23 cellular contexts compared by ENCODE assay signal in the genomic region with DNA sequence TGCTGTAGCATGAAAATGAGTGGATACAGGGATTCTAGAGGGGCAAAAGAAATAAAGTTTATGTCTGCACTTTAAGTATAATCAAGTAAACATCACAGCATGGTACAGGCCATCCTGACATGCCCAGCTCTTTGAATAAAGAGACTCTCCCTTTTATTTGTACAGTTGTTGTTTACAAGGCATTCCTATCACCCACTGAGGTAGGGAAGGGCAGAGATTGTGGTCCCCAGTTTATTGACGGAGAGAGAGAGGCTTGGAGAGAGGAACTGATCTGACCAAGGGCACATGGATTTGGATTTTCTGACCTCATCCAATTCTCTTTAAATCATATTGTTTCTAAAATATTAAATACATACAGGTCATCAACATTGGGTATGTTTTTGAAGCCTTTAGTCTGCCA. TPM values are rescaled to one million over a fixed set of nuclear protein-coding genes. Genes with fewer than 3 reads are reported as not detected.
DNase-seq lines count a peak whose midpoint lies in the region; ATAC-seq and TF ChIP-seq lines count a peak whose summit lies in the region.
"Had no signal": no experiment of that assay in that cellular context is flagged by ENCODE, and none has a peak within 500 bp of the region (broad histone marks: within the 10 kb centered on the region; RNA-seq: fewer than 3 reads in every experiment).

No MANE protein-coding gene starts in this region.

- no peak overlapping the region for H3K4me3 Mint-ChIP-seq in activated CD8-positive, alpha-beta T cell treated with anti-CD3 and anti-CD28 coated beads for 36 hours
- H3K4me3 Mint-ChIP-seq in stimulated activated naive B cell treated with anti-CD40 and anti-IgM and Interleukin-4, amounts not matched to agents 10 μg/mL and 1 μg/mL and 100 μg/mL, for 72 hours: no peak overlapping the region
- H3K4me3 Mint-ChIP-seq: CD4-positive, alpha-beta memory T cell; GM23338 had no signal

- no peak overlapping the region for H3K4me3 ChIP-seq in psoas muscle
- H3K4me3 ChIP-seq in subcutaneous abdominal adipose tissue (ENCODE audit: low read depth in 1 of 5, low read length in 5 of 5): no peak overlapping the region
- H3K4me3 ChIP-seq: BLaER1 treated with 17β-estradiol and CSF1 and Interleukin-3, amounts not matched to agents 10 nM and 100 nM; GM23338 had no signal

- no peaks in the 10 kb centered on the region for H3K36me3 Mint-ChIP-seq in activated CD8-positive, alpha-beta T cell treated with anti-CD3 and anti-CD28 coated beads for 36 hours (ENCODE audit: low read depth)
- no peaks in the 10 kb centered on the region for H3K36me3 Mint-ChIP-seq in stimulated activated naive B cell treated with anti-CD40 and anti-IgM and Interleukin-4, amounts not matched to agents 10 μg/mL and 1 μg/mL and 100 μg/mL, for 72 hours
- H3K36me3 Mint-ChIP-seq: CD4-positive, alpha-beta memory T cell had no signal

- 68 to 89% (median 87%) methylated on average over 1 of the region's 1 CpG for WGBS in psoas muscle, 3 donors

- H3K36me3 ChIP-seq in psoas muscle (ENCODE audit: insufficient read depth in 1 of 2, low read depth in 1 of 2) (peaks cover 0 to 5% of the 10 kb centered on the region in 2 donors), subcutaneous abdominal adipose tissue (ENCODE audit: control insufficient read depth in 5 of 5, insufficient read depth in 5 of 5, low read length in 5 of 5) (no peaks in the 10 kb centered on the region)
- H3K36me3 ChIP-seq: BLaER1 treated with 17β-estradiol and CSF1 and Interleukin-3, amounts not matched to agents 10 nM and 100 nM had no signal

- H3K9me3 ChIP-seq in psoas muscle (no peaks in the 10 kb centered on the region), subcutaneous abdominal adipose tissue (ENCODE audit: control insufficient read depth in 5 of 5, low read length in 5 of 5) (no peaks in the 10 kb centered on the region)
- H3K9me3 ChIP-seq: BLaER1 treated with 17β-estradiol and CSF1 and Interleukin-3, amounts not matched to agents 10 nM and 100 nM had no signal

- CTCF ChIA-PET in activated CD8-positive, alpha-beta T cell treated with anti-CD3 and anti-CD28 coated beads for 36 hours (lab: Charles Lee): no interaction called here

- H3K4me1 Mint-ChIP-seq in activated CD8-positive, alpha-beta T cell treated with anti-CD3 and anti-CD28 coated beads for 36 hours (ENCODE audit: low read depth): no peaks in the 10 kb centered on the region
- no peaks in the 10 kb centered on the region for H3K4me1 Mint-ChIP-seq in stimulated activated naive B cell treated with anti-CD40 and anti-IgM and Interleukin-4, amounts not matched to agents 10 μg/mL and 1 μg/mL and 100 μg/mL, for 72 hours
- H3K4me1 Mint-ChIP-seq: CD4-positive, alpha-beta memory T cell had no signal

- no peak overlapping the region for H3K27ac Mint-ChIP-seq in activated CD8-positive, alpha-beta T cell treated with anti-CD3 and anti-CD28 coated beads for 36 hours
- no peak overlapping the region for H3K27ac Mint-ChIP-seq in stimulated activated naive B cell treated with anti-CD40 and anti-IgM and Interleukin-4, amounts not matched to agents 10 μg/mL and 1 μg/mL and 100 μg/mL, for 72 hours
- H3K27ac Mint-ChIP-seq: CD4-positive, alpha-beta memory T cell; GM23338 had no signal

- DNase-seq in NCI-H510A treated with DMSO at 0.1 percent for 48 hours (lab: John Stamatoyannopoulos, UW): peak; percentile 20
- no peak for DNase-seq in NCI-H510A (lab: John Stamatoyannopoulos, UW)
- peak; percentile 19 for DNase-seq in islet precursor cell
- DNase-seq in psoas muscle: no peak
- DNase-seq in activated CD8-positive, alpha-beta T cell treated with anti-CD3 and anti-CD28 coated beads for 36 hours: no peak
- DNase-seq in stimulated activated naive B cell treated with anti-CD40 and anti-IgM and Interleukin-4, amounts not matched to agents 10 μg/mL and 1 μg/mL and 100 μg/mL, for 72 hours: no peak
- DNase-seq: ACHN; CD4-positive, alpha-beta memory T cell; GDM1; HCEC 1CT; IMR-90; NCI-H1105; NCI-H1694; NCI-H2081; NCI-H2171; NCI-H345; NCI-H526 had no signal

- TF ChIP-seq CTCF in psoas muscle (IDR thresholded peaks at IDR 0.05): no peak
- TF ChIP-seq CTCF in activated CD8-positive, alpha-beta T cell treated with anti-CD3 and anti-CD28 coated beads for 36 hours (IDR thresholded peaks at IDR 0.05): no peak

- POLR2A ChIA-PET in activated CD8-positive, alpha-beta T cell treated with anti-CD3 and anti-CD28 coated beads for 36 hours (lab: Charles Lee): no interaction called here

- H3K27me3 ChIP-seq in psoas muscle (ENCODE audit: insufficient read depth in 3 of 3, low read length in 2 of 3) (no peaks in the 10 kb centered on the region), subcutaneous abdominal adipose tissue (ENCODE audit: control insufficient read depth in 5 of 5, insufficient read depth in 4 of 5, low read length in 5 of 5) (no peaks in the 10 kb centered on the region)
- H3K27me3 ChIP-seq: BLaER1 treated with 17β-estradiol and CSF1 and Interleukin-3, amounts not matched to agents 10 nM and 100 nM had no signal

- H3K9ac ChIP-seq in subcutaneous abdominal adipose tissue (ENCODE audit: low read length in 5 of 5): no peak overlapping the region
- H3K9ac ChIP-seq: BLaER1 treated with 17β-estradiol and CSF1 and Interleukin-3, amounts not matched to agents 10 nM and 100 nM; KMS-11 had no signal

- H3K4me1 ChIP-seq in psoas muscle (peaks cover 54% of the 10 kb centered on the region), subcutaneous abdominal adipose tissue (ENCODE audit: control insufficient read depth in 5 of 5, insufficient read depth in 5 of 5, low read length in 5 of 5) (peaks cover 6 to 36% (median 25%) of the 10 kb centered on the region in 5 donors)
- H3K4me1 ChIP-seq: BLaER1 treated with 17β-estradiol and CSF1 and Interleukin-3, amounts not matched to agents 10 nM and 100 nM had no signal

- intact Hi-C loops in psoas muscle (cut with DNase I): loop anchor here (5.0 kb wide), 2 partner anchors 46 to 66 kb away; a partner anchor contains a TSS
- intact Hi-C loops in activated CD8-positive, alpha-beta T cell treated with anti-CD3 and anti-CD28 coated beads for 36 hours (cut with micrococcal nuclease): no loop called here

- peaks cover 7% of the 10 kb centered on the region for H3K27me3 Mint-ChIP-seq in activated CD8-positive, alpha-beta T cell treated with anti-CD3 and anti-CD28 coated beads for 36 hours
- peaks cover 19 to 23% of the 10 kb centered on the region in 2 donors for H3K27me3 Mint-ChIP-seq in stimulated activated naive B cell treated with anti-CD40 and anti-IgM and Interleukin-4, amounts not matched to agents 10 μg/mL and 1 μg/mL and 100 μg/mL, for 72 hours

- ATAC-seq in psoas muscle (no peak), GM21723 (IDR thresholded peaks at IDR 0.05; ENCODE audit: unreplicated experiment) (no peak)
- ATAC-seq in activated CD8-positive, alpha-beta T cell treated with anti-CD3 and anti-CD28 coated beads for 36 hours: no peak
- no peak for ATAC-seq in stimulated activated naive B cell treated with anti-CD40 and anti-IgM and Interleukin-4, amounts not matched to agents 10 μg/mL and 1 μg/mL and 100 μg/mL, for 72 hours (replicated peaks)
- ATAC-seq: GM23338 had no signal

- peak overlapping the region; percentile 94 for H3K27ac ChIP-seq in psoas muscle
- H3K27ac ChIP-seq in subcutaneous abdominal adipose tissue (ENCODE audit: low read depth, low read length): peak overlapping the region; percentile 12
- H3K27ac ChIP-seq: BLaER1 treated with 17β-estradiol and CSF1 and Interleukin-3, amounts not matched to agents 10 nM and 100 nM; KMS-11 had no signal

- H3K9me3 Mint-ChIP-seq in activated CD8-positive, alpha-beta T cell treated with anti-CD3 and anti-CD28 coated beads for 36 hours: no peaks in the 10 kb centered on the region
- no peaks in the 10 kb centered on the region for H3K9me3 Mint-ChIP-seq in stimulated activated naive B cell treated with anti-CD40 and anti-IgM and Interleukin-4, amounts not matched to agents 10 μg/mL and 1 μg/mL and 100 μg/mL, for 72 hours
- H3K9me3 Mint-ChIP-seq: CD4-positive, alpha-beta memory T cell; GM23338 had no signal

RNA-seq across cellular contexts. Expression of a gene that starts 53.9 kb away (rescaled TPM):
- total RNA-seq in psoas muscle: 100 to 1,000 TPM; 313 to 439 (median 431) TPM
- 100 to 1,000 TPM in 2 of 3 donors, 10 to 100 TPM in 1; 44.0 to 168 (median 148) TPM for polyA plus RNA-seq in psoas muscle
- total RNA-seq in activated CD8-positive, alpha-beta T cell treated with anti-CD3 and anti-CD28 coated beads for 36 hours: not detected
- total RNA-seq: CD4-positive, alpha-beta memory T cell; OCI-LY7 had no signal
- polyA plus RNA-seq: CD4-positive, alpha-beta memory T cell had no signal

Comparison
In these comparisons a context has a peak if more than half of its experiments do, and no peak if none do; other contexts are left out.
1. DNase-seq: peak in NCI-H510A treated with DMSO at 0.1 percent for 48 hours (single experiment) and islet precursor cell (single experiment); none in NCI-H510A (single experiment), psoas muscle (0 of 2), activated CD8-positive, alpha-beta T cell treated with anti-CD3 and anti-CD28 coated beads for 36 hours (single experiment) and stimulated activated naive B cell treated with anti-CD40 and anti-IgM and Interleukin-4, amounts not matched to agents 10 μg/mL and 1 μg/mL and 100 μg/mL, for 72 hours (single experiment).
2. RNA of a gene that starts 53.9 kb away (total RNA-seq): 313 to 439 TPM in psoas muscle; not detected in activated CD8-positive, alpha-beta T cell treated with anti-CD3 and anti-CD28 coated beads for 36 hours; every median in the first group is over 100 times any median in the second.